17 cellular contexts compared by ENCODE assay signal in genomic region chr9:137298401-137298982, GRCh38. TPM values are rescaled to one million over a fixed set of nuclear protein-coding genes. Genes with fewer than 3 reads are reported as not detected.
DNase-seq lines count a peak whose midpoint lies in the region; ATAC-seq and TF ChIP-seq lines count a peak whose summit lies in the region.
"Had no signal": no experiment of that assay in that cellular context is flagged by ENCODE, and none has a peak within 500 bp of the region (broad histone marks: within the 10 kb centered on the region; RNA-seq: fewer than 3 reads in every experiment).

No MANE protein-coding gene starts in this region.

- peak; percentile 37 for DNase-seq in left ventricle myocardium superior
- DNase-seq in neuronal stem cell (ENCODE audit: low spot score): no peak
- DNase-seq in HCEC 1CT: no peak
- DNase-seq in activated CD8-positive, alpha-beta T cell treated with anti-CD3 and anti-CD28 coated beads, Interleukin-2, amount 10 ng/mL, durations not matched to agents 7 days and 5 days: no peak
- DNase-seq in NCI-H2107 (lab: John Stamatoyannopoulos, UW): no peak
- DNase-seq in NCI-H128 (lab: John Stamatoyannopoulos, UW; ENCODE audit: unreplicated experiment): no peak
- DNase-seq: activated CD4-positive, alpha-beta T cell treated with anti-CD3 and anti-CD28 coated beads for 4 hours; cerebellar nuclear complex; NCI-H1092 treated with DMSO at 0.1 percent for 48 hours; NCI-H524; stimulated activated CD4-positive, alpha-beta T cell treated with anti-CD3 and anti-CD28 coated beads, Interleukin-15, amount 100 ng/mL, for 24 hours had no signal

- peaks cover 6% of the 10 kb centered on the region for H3K79me1 ChIP-seq in neuronal stem cell (ENCODE audit: low read depth, low read length)

- peaks cover 0 to 4% (median 0%) of the 10 kb centered on the region in 5 experiments for H3K9me3 Mint-ChIP-seq in brain
- no peaks in the 10 kb centered on the region for H3K9me3 Mint-ChIP-seq in activated CD8-positive, alpha-beta T cell treated with anti-CD3 and anti-CD28 coated beads, Interleukin-2, amount 10 ng/mL, durations not matched to agents 7 days and 5 days (ENCODE audit: insufficient read depth)

- no peak for ATAC-seq in left ventricle myocardium superior
- no peak for ATAC-seq in activated CD8-positive, alpha-beta T cell treated with anti-CD3 and anti-CD28 coated beads, Interleukin-2, amount 10 ng/mL, durations not matched to agents 7 days and 5 days
- ATAC-seq: A549 had no signal

- H4K8ac ChIP-seq in neuronal stem cell (ENCODE audit: low read depth, low read length): no peak overlapping the region

- peaks cover 5 to 14% of the 10 kb centered on the region in 2 donors for H3K36me3 ChIP-seq in neuronal stem cell (replicated peaks in 1 of 2; ENCODE audit: control insufficient read depth in 2 of 2, insufficient read depth in 2 of 2, low read length in 2 of 2)
- H3K36me3 ChIP-seq: SJSA1 had no signal

- TF ChIP-seq CTCF in 22Rv1 (IDR thresholded peaks at IDR 0.05): no peak
- no peak for TF ChIP-seq CTCF in brain (conservative IDR thresholded peaks at IDR 0.05)

- peak overlapping the region; percentile 75 for H2BK15ac ChIP-seq in neuronal stem cell (ENCODE audit: low read length)

- H2AK5ac ChIP-seq in neuronal stem cell (ENCODE audit: low read depth, low read length): peak overlapping the region; percentile 85

- H3K4ac ChIP-seq in neuronal stem cell (ENCODE audit: low read length): no peak overlapping the region

- peaks cover 0 to 9% of the 10 kb centered on the region in 2 donors for H3K9me3 ChIP-seq in neuronal stem cell (replicated peaks in 1 of 2; ENCODE audit: control insufficient read depth in 2 of 2, insufficient read depth in 1 of 2, low read depth in 1 of 2, low read length in 2 of 2)
- H3K9me3 ChIP-seq: A549, SJSA1 had no signal

- H3K9ac ChIP-seq in neuronal stem cell (ENCODE audit: low read depth, low read length, poor library complexity): peak overlapping the region; percentile 77

- H3K4me1 ChIP-seq in neuronal stem cell (ENCODE audit: control insufficient read depth in 2 of 2, insufficient read depth in 1 of 2, low read depth in 1 of 2, low read length in 2 of 2): peaks cover 37 to 39% of the 10 kb centered on the region in 2 donors

- no CpG with 5 or more reads among the region's 18 CpGs for WGBS in neuronal stem cell (ENCODE audit: extremely low coverage in 2 of 2, insufficient read length in 2 of 2, insufficient replicate concordance in 1 of 2), 2 donors

- peak overlapping the region; percentile 76 for H3K18ac ChIP-seq in neuronal stem cell (ENCODE audit: low read length)

- no peaks in the 10 kb centered on the region for H3K36me3 Mint-ChIP-seq in brain
- H3K36me3 Mint-ChIP-seq in activated CD8-positive, alpha-beta T cell treated with anti-CD3 and anti-CD28 coated beads, Interleukin-2, amount 10 ng/mL, durations not matched to agents 7 days and 5 days (ENCODE audit: low read depth): no peaks in the 10 kb centered on the region

- H3K4me3 Mint-ChIP-seq in brain: peak overlapping the region; percentile 63 to 83 (median 69)
- H3K4me3 Mint-ChIP-seq in activated CD8-positive, alpha-beta T cell treated with anti-CD3 and anti-CD28 coated beads, Interleukin-2, amount 10 ng/mL, durations not matched to agents 7 days and 5 days: no peak overlapping the region

- peak overlapping the region; percentile 97 for H2BK12ac ChIP-seq in neuronal stem cell (ENCODE audit: low read length)

- peaks cover 45% of the 10 kb centered on the region for H3K4me1 Mint-ChIP-seq in brain
- H3K4me1 Mint-ChIP-seq in activated CD8-positive, alpha-beta T cell treated with anti-CD3 and anti-CD28 coated beads, Interleukin-2, amount 10 ng/mL, durations not matched to agents 7 days and 5 days (ENCODE audit: low read depth): peaks cover 23% of the 10 kb centered on the region

- H3K27me3 ChIP-seq in neuronal stem cell (ENCODE audit: control insufficient read depth in 3 of 3, insufficient read depth in 3 of 3, low read depth in 1 of 3, low read length in 3 of 3): peaks cover 2 to 16% (median 3%) of the 10 kb centered on the region in 3 experiments

- H3K14ac ChIP-seq in neuronal stem cell (ENCODE audit: low read length): no peak overlapping the region

- intact Hi-C loops in left ventricle myocardium superior (cut with micrococcal nuclease): no loop called here

- no peak overlapping the region for H3K23ac ChIP-seq in neuronal stem cell (ENCODE audit: low read depth, low read length, poor library complexity)

- CTCF ChIA-PET in activated CD8-positive, alpha-beta T cell treated with anti-CD3 and anti-CD28 coated beads, Interleukin-2, amount 10 ng/mL, durations not matched to agents 7 days and 5 days (lab: Charles Lee): no interaction called here

- no peak overlapping the region for H2BK120ac ChIP-seq in neuronal stem cell (ENCODE audit: low read depth, low read length)

- H4K91ac ChIP-seq in neuronal stem cell (ENCODE audit: low read depth, low read length, poor library complexity): no peak overlapping the region

- peak overlapping the region; percentile 58 for H2BK5ac ChIP-seq in neuronal stem cell (ENCODE audit: low read length)

- H2AFZ ChIP-seq in neuronal stem cell (ENCODE audit: low read length): no peak overlapping the region

- peaks cover 7% of the 10 kb centered on the region for H3K27me3 Mint-ChIP-seq in brain
- peaks cover 42% of the 10 kb centered on the region for H3K27me3 Mint-ChIP-seq in activated CD8-positive, alpha-beta T cell treated with anti-CD3 and anti-CD28 coated beads, Interleukin-2, amount 10 ng/mL, durations not matched to agents 7 days and 5 days (ENCODE audit: low read depth)

- POLR2A ChIA-PET in activated CD8-positive, alpha-beta T cell treated with anti-CD3 and anti-CD28 coated beads, Interleukin-2, amount 10 ng/mL, durations not matched to agents 7 days and 5 days (lab: Charles Lee): interaction anchor here (1.2 kb wide), 1 partner anchor 89 kb away, joined by 3 read pairs; no protein-coding TSS in a partner anchor

- H3K27ac Mint-ChIP-seq in brain: peak overlapping the region in 3 of 5 experiments; percentile 80 to 94 (median 89)
- H3K27ac Mint-ChIP-seq in activated CD8-positive, alpha-beta T cell treated with anti-CD3 and anti-CD28 coated beads, Interleukin-2, amount 10 ng/mL, durations not matched to agents 7 days and 5 days: no peak overlapping the region

- H3K27ac ChIP-seq in 22Rv1: peak overlapping the region; percentile 27
- no peak overlapping the region for H3K27ac ChIP-seq in neuronal stem cell (replicated peaks; ENCODE audit: low read length)
- H3K27ac ChIP-seq: A549, SJSA1 had no signal

- peak overlapping the region; percentile 52 for H3K4me2 ChIP-seq in neuronal stem cell (ENCODE audit: insufficient read depth, low read length, poor library complexity, severe bottlenecking)
- H3K4me2 ChIP-seq: A549 had no signal

- H3K4me3 ChIP-seq in neuronal stem cell (ENCODE audit: low read length in 2 of 2): peak overlapping the region; percentile 7 to 95
- H3K4me3 ChIP-seq: A549, SJSA1 had no signal

RNA-seq across cellular contexts. Expression of gene NRARP, which starts 3.6 kb away (rescaled TPM):
- 3.9 TPM for polyA plus RNA-seq in brain (ENCODE audit: insufficient read depth, low read depth, low replicate concordance)
- 4.0 TPM for total RNA-seq in left ventricle myocardium superior
- polyA plus RNA-seq in neuronal stem cell (2013, experiment 1 of 2): 51.2 TPM
- 51.6 TPM for polyA plus RNA-seq in neuronal stem cell (2013, experiment 2 of 2)
- total RNA-seq in activated CD8-positive, alpha-beta T cell treated with anti-CD3 and anti-CD28 coated beads, Interleukin-2, amount 10 ng/mL, durations not matched to agents 7 days and 5 days: 1 to 10 TPM; 1.4 to 1.5 TPM

RNA-seq across cellular contexts. Expression of gene TOR4A, which starts 21.0 kb away (rescaled TPM):
- polyA plus RNA-seq in brain (ENCODE audit: insufficient read depth, low read depth, low replicate concordance): 1.9 TPM
- total RNA-seq in left ventricle myocardium superior: 19.3 TPM
- 3.1 TPM for polyA plus RNA-seq in neuronal stem cell (2013, experiment 1 of 2)
- 3.0 TPM for polyA plus RNA-seq in neuronal stem cell (2013, experiment 2 of 2)
- total RNA-seq in activated CD8-positive, alpha-beta T cell treated with anti-CD3 and anti-CD28 coated beads, Interleukin-2, amount 10 ng/mL, durations not matched to agents 7 days and 5 days: 1 to 10 TPM; 6.6 to 7.0 TPM

RNA-seq across cellular contexts. Expression of gene NELFB, which starts 43.4 kb away (rescaled TPM):
- polyA plus RNA-seq in brain (ENCODE audit: insufficient read depth, low read depth, low replicate concordance): 89.9 TPM
- 43.6 TPM for total RNA-seq in left ventricle myocardium superior
- polyA plus RNA-seq in neuronal stem cell (2013, experiment 1 of 2): 45.7 TPM
- 46.2 TPM for polyA plus RNA-seq in neuronal stem cell (2013, experiment 2 of 2)
- 10 to 100 TPM; 68.6 to 68.8 TPM for total RNA-seq in activated CD8-positive, alpha-beta T cell treated with anti-CD3 and anti-CD28 coated beads, Interleukin-2, amount 10 ng/mL, durations not matched to agents 7 days and 5 days

RNA-seq across cellular contexts. Expression of gene STPG3, which starts 47.4 kb away (rescaled TPM):
- polyA plus RNA-seq in brain (ENCODE audit: insufficient read depth, low read depth, low replicate concordance): not detected
- 0.69 TPM for total RNA-seq in left ventricle myocardium superior
- polyA plus RNA-seq in neuronal stem cell (2013, experiment 1 of 2): 0.07 TPM
- polyA plus RNA-seq in neuronal stem cell (2013, experiment 2 of 2): not detected
- total RNA-seq in activated CD8-positive, alpha-beta T cell treated with anti-CD3 and anti-CD28 coated beads, Interleukin-2, amount 10 ng/mL, durations not matched to agents 7 days and 5 days: not detected
- total RNA-seq: glomerular endothelial cell, mononuclear cell, SJSA1 had no signal
- polyA plus RNA-seq: A549 had no signal

RNA-seq across cellular contexts. Expression of gene TUBB4B, which starts 57.4 kb away (rescaled TPM):
- polyA plus RNA-seq in brain (ENCODE audit: insufficient read depth, low read depth, low replicate concordance): 1,134 TPM
- 439 TPM for total RNA-seq in left ventricle myocardium superior
- polyA plus RNA-seq in neuronal stem cell (2013, experiment 1 of 2): 358 TPM
- polyA plus RNA-seq in neuronal stem cell (2013, experiment 2 of 2): 354 TPM
- total RNA-seq in activated CD8-positive, alpha-beta T cell treated with anti-CD3 and anti-CD28 coated beads, Interleukin-2, amount 10 ng/mL, durations not matched to agents 7 days and 5 days: 100 to 1,000 TPM; 417 to 432 TPM
